42 cellular contexts compared by ENCODE assay signal in the genomic region with DNA sequence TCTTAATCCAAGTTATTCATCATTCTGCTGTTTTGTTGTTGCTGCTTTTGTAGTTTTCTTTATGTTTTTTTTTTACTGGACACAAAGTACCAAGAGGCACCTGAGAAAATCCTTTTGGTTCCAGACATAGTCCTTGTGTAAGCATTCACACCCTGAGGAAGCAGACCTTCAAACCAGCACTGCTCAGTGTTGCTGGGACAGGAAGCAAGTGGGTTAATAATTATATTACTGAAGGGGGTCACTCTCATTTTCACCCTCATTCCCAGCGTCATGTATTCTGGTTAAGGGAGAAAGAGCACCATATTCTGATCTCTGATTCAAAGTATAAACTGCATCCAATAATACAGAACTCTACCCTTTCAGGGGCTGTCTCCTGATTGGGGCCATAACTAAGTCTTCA. TPM values are rescaled to one million over a fixed set of nuclear protein-coding genes. Genes with fewer than 3 reads are reported as not detected.
DNase-seq lines count a peak whose midpoint lies in the region; ATAC-seq, FAIRE-seq and TF ChIP-seq lines count a peak whose summit lies in the region.
"Had no signal": no experiment of that assay in that cellular context is flagged by ENCODE, and none has a peak within 500 bp of the region (broad histone marks: within the 10 kb centered on the region; RNA-seq: fewer than 3 reads in every experiment).

No MANE protein-coding gene starts in this region.

- no peak for TF ChIP-seq CTCF in pancreas (IDR thresholded peaks at IDR 0.05)
- TF ChIP-seq CTCF in CD8-positive, alpha-beta T cell (IDR thresholded peaks at IDR 0.05) = no peak

- DNase-seq in COLO668 (lab: John Stamatoyannopoulos, UW; ENCODE audit: unreplicated experiment) (no peak), pancreas (no peak)
- DNase-seq in CD8-positive, alpha-beta T cell = no peak
- DNase-seq in activated T-cell treated with anti-CD3 and anti-CD28 coated beads, Interleukin-2, amount 50 U/mL, for 24 hours = no peak
- DNase-seq: activated CD4-positive, alpha-beta T cell treated with anti-CD3 and anti-CD28 coated beads, Interleukin-2, amount 50 U/mL, for 48 hours; activated CD4-positive, CD25-positive, alpha-beta regulatory T cell treated with anti-CD3 and anti-CD28 coated beads, Interleukin-2, amount 50 U/mL, for 72 hours; activated naive CD4-positive, alpha-beta T cell; activated naive CD8-positive, alpha-beta T cell treated with anti-CD3 and anti-CD28 coated beads, Interleukin-2, amount 50 U/mL, for 24 hours; Calu3; DMS79 treated with DMSO at 0.1 percent for 48 hours; GF-D8; GM23248; heart right ventricle; KG1; left ventricle myocardium superior; mesendoderm; MM.1S; NCI-H1417; NCI-H2081; NCI-H345; NCI-H69; retina; SK-N-SH; T-helper 2 cell had no signal

- no peak overlapping the region for H3K4me3 ChIP-seq in pancreas
- H3K4me3 ChIP-seq in CD8-positive, alpha-beta T cell (ENCODE audit: low read depth, low read length) = no peak overlapping the region
- H3K4me3 ChIP-seq: cardiac muscle cell, GM23248, heart right ventricle, neural progenitor cell had no signal

- H3K9me3 ChIP-seq in pancreas = no peaks in the 10 kb centered on the region
- H3K9me3 ChIP-seq in CD8-positive, alpha-beta T cell (ENCODE audit: low read length) = no peaks in the 10 kb centered on the region
- H3K9me3 ChIP-seq: SK-N-SH had no signal

- H3K27me3 ChIP-seq in pancreas = peaks cover 0 to 5% (median 0%) of the 10 kb centered on the region in 4 donors
- H3K27me3 ChIP-seq in CD8-positive, alpha-beta T cell (ENCODE audit: insufficient read depth, low read length) = no peaks in the 10 kb centered on the region

- no peaks in the 10 kb centered on the region for H3K36me3 ChIP-seq in pancreas
- no peaks in the 10 kb centered on the region for H3K36me3 ChIP-seq in CD8-positive, alpha-beta T cell (ENCODE audit: insufficient read depth, low read length)
- H3K36me3 ChIP-seq: cardiac muscle cell, heart right ventricle, neural progenitor cell had no signal

- H3K4me1 Mint-ChIP-seq in CD8-positive, alpha-beta T cell (ENCODE audit: low read depth) = no peaks in the 10 kb centered on the region
- H3K4me1 Mint-ChIP-seq in activated T-cell treated with anti-CD3 and anti-CD28 coated beads, Interleukin-2, amount 50 U/mL, for 24 hours (ENCODE audit: low read depth) = peaks cover 9% of the 10 kb centered on the region
- H3K4me1 Mint-ChIP-seq: neural progenitor cell had no signal

- ATAC-seq in GM18511 (IDR thresholded peaks at IDR 0.05; ENCODE audit: unreplicated experiment) (peak; percentile 73), GM21381 (IDR thresholded peaks at IDR 0.05; ENCODE audit: unreplicated experiment) (peak; percentile 72), HG02943 (IDR thresholded peaks at IDR 0.05; ENCODE audit: low read depth, unreplicated experiment) (peak; percentile 73), HG03432 (IDR thresholded peaks at IDR 0.05; ENCODE audit: unreplicated experiment) (peak; percentile 65), pancreas (no peak)
- ATAC-seq in CD8-positive, alpha-beta T cell = no peak
- ATAC-seq: activated naive CD8-positive, alpha-beta T cell treated with anti-CD3 and anti-CD28 coated beads, Interleukin-2, amount 50 U/mL, for 24 hours; heart right ventricle; left ventricle myocardium superior; Right ventricle myocardium inferior; stimulated activated effector memory CD8-positive, alpha-beta T cell treated with anti-CD3 and anti-CD28 coated beads, Interleukin-12 subunit alpha, Interleukin-12 subunit beta, amount 100 ng/mL, for 72 hours had no signal

- H3K27ac Mint-ChIP-seq in CD8-positive, alpha-beta T cell = no peak overlapping the region
- no peak overlapping the region for H3K27ac Mint-ChIP-seq in activated T-cell treated with anti-CD3 and anti-CD28 coated beads, Interleukin-2, amount 50 U/mL, for 24 hours
- H3K27ac Mint-ChIP-seq: activated naive CD8-positive, alpha-beta T cell treated with anti-CD3 and anti-CD28 coated beads, Interleukin-2, amount 50 U/mL, for 24 hours; CD14-positive monocyte; neural progenitor cell; stimulated activated effector memory CD8-positive, alpha-beta T cell treated with anti-CD3 and anti-CD28 coated beads, Interleukin-12 subunit alpha, Interleukin-12 subunit beta, amount 100 ng/mL, for 72 hours; type B pancreatic cell had no signal

- H3K27ac ChIP-seq in pancreas = no peak overlapping the region
- no peak overlapping the region for H3K27ac ChIP-seq in CD8-positive, alpha-beta T cell (ENCODE audit: low read depth, low read length)
- H3K27ac ChIP-seq: cardiac muscle cell, GM23248, heart right ventricle, HL-60, neural progenitor cell, parathyroid adenoma had no signal

- H3K36me3 Mint-ChIP-seq in CD8-positive, alpha-beta T cell = no peaks in the 10 kb centered on the region
- no peaks in the 10 kb centered on the region for H3K36me3 Mint-ChIP-seq in activated T-cell treated with anti-CD3 and anti-CD28 coated beads, Interleukin-2, amount 50 U/mL, for 24 hours (ENCODE audit: low read depth)
- H3K36me3 Mint-ChIP-seq: CD14-positive monocyte; neural progenitor cell; stimulated activated effector memory CD8-positive, alpha-beta T cell treated with anti-CD3 and anti-CD28 coated beads, Interleukin-12 subunit alpha, Interleukin-12 subunit beta, amount 100 ng/mL, for 72 hours; type B pancreatic cell had no signal

- WGBS in pancreas, 2 donors = 8 to 21% methylated on average over 1 of the region's 1 CpG

- CTCF ChIA-PET in CD8-positive, alpha-beta T cell (lab: Charles Lee) = no interaction called here

- POLR2A ChIA-PET in CD8-positive, alpha-beta T cell (lab: Charles Lee) = no interaction called here

- no peaks in the 10 kb centered on the region for H3K9me3 Mint-ChIP-seq in CD8-positive, alpha-beta T cell
- no peaks in the 10 kb centered on the region for H3K9me3 Mint-ChIP-seq in activated T-cell treated with anti-CD3 and anti-CD28 coated beads, Interleukin-2, amount 50 U/mL, for 24 hours
- H3K9me3 Mint-ChIP-seq: activated naive CD8-positive, alpha-beta T cell treated with anti-CD3 and anti-CD28 coated beads, Interleukin-2, amount 50 U/mL, for 24 hours; neural progenitor cell; stimulated activated effector memory CD8-positive, alpha-beta T cell treated with anti-CD3 and anti-CD28 coated beads, Interleukin-12 subunit alpha, Interleukin-12 subunit beta, amount 100 ng/mL, for 72 hours; type B pancreatic cell had no signal

- H3K4me3 Mint-ChIP-seq in CD8-positive, alpha-beta T cell = no peak overlapping the region
- no peak overlapping the region for H3K4me3 Mint-ChIP-seq in activated T-cell treated with anti-CD3 and anti-CD28 coated beads, Interleukin-2, amount 50 U/mL, for 24 hours
- H3K4me3 Mint-ChIP-seq: activated naive CD8-positive, alpha-beta T cell treated with anti-CD3 and anti-CD28 coated beads, Interleukin-2, amount 50 U/mL, for 24 hours; CD14-positive monocyte; neural progenitor cell; stimulated activated effector memory CD8-positive, alpha-beta T cell treated with anti-CD3 and anti-CD28 coated beads, Interleukin-12 subunit alpha, Interleukin-12 subunit beta, amount 100 ng/mL, for 72 hours; type B pancreatic cell had no signal

- H3K27me3 Mint-ChIP-seq in CD8-positive, alpha-beta T cell (ENCODE audit: low read depth) = peaks cover 46% of the 10 kb centered on the region
- H3K27me3 Mint-ChIP-seq in activated T-cell treated with anti-CD3 and anti-CD28 coated beads, Interleukin-2, amount 50 U/mL, for 24 hours = peaks cover 63% of the 10 kb centered on the region

- no peaks in the 10 kb centered on the region for H3K4me1 ChIP-seq in pancreas
- peaks cover 1% of the 10 kb centered on the region for H3K4me1 ChIP-seq in CD8-positive, alpha-beta T cell (ENCODE audit: insufficient read depth, low read length)
- H3K4me1 ChIP-seq: neural progenitor cell, parathyroid adenoma had no signal

- intact Hi-C loops in pancreas (cut with DNase I) = no loop called here
- intact Hi-C loops in CD8-positive, alpha-beta T cell (cut with DNase I, micrococcal nuclease) = no loop called here

- FAIRE-seq in pancreas (lab: Jason Lieb, UNC) = no peak
- FAIRE-seq: A204.1, astrocyte, colon, endothelial cell of umbilical vein, frontal cortex, keratinocyte had no signal

RNA-seq across cellular contexts. Expression of a gene that starts 5.9 kb away (rescaled TPM):
- total RNA-seq in pancreas = 10 to 100 TPM; 13.9 to 20.1 (median 17.0) TPM
- 10 to 100 TPM; 22.5 to 29.1 TPM for polyA plus RNA-seq in pancreas
- 10 to 100 TPM; 14.5 to 19.4 TPM for total RNA-seq in CD8-positive, alpha-beta T cell

Comparison
In these comparisons a context has a peak if more than half of its experiments do, and no peak if none do; other contexts are left out.
1. ATAC-seq: peak in GM18511 (single experiment), GM21381 (single experiment), HG02943 (single experiment) and HG03432 (single experiment); none in pancreas (0 of 4) and CD8-positive, alpha-beta T cell (single experiment).